In genomic region chr14:83300454-83301064, GRCh38 we compare ENCODE assay signal across 9 cellular contexts.
DNase-seq lines count a peak whose midpoint lies in the region; FAIRE-seq and TF ChIP-seq lines count a peak whose summit lies in the region.
"Had no signal": no experiment of that assay in that cellular context is flagged by ENCODE, and none has a peak within 500 bp of the region (broad histone marks: within the 10 kb centered on the region; RNA-seq: fewer than 3 reads in every experiment).

No MANE protein-coding gene starts in this region.

- TF ChIP-seq CTCF in D721Med (IDR thresholded peaks at IDR 0.05; ENCODE audit: insufficient read depth, missing control alignments) (peak; percentile 95), HEK293 (tag by site-specific recombination; IDR thresholded peaks at IDR 0.05) (peak; percentile 33; the same call in 1 of the 2 replicates), epithelial cell of proximal tubule (conservative IDR thresholded peaks at IDR 0.05; ENCODE audit: low read depth, low read length) (peak; percentile 90), progenitor cell of endocrine pancreas (IDR thresholded peaks at IDR 0.05; ENCODE audit: unreplicated experiment) (peak; percentile 86)

- FAIRE-seq in D721Med (lab: Jason Lieb, UNC) (peak; percentile 95), GM19239 (lab: Jason Lieb, UNC) (no peak)

- H3K27ac ChIP-seq in HEK293 (ENCODE audit: extremely low read depth, low read depth, low read length), result no peak overlapping the region

- H3K4me1 ChIP-seq in HEK293 (ENCODE audit: control insufficient read depth, insufficient read depth, low read length), result no peaks in the 10 kb centered on the region

- DNase-seq in D721Med (ENCODE audit: insufficient read length, low spot score) (no peak), NCI-H82 treated with DMSO at 0.1 percent for 48 hours (lab: John Stamatoyannopoulos, UW; ENCODE audit: unreplicated experiment) (peak; percentile 23), epithelial cell of proximal tubule (ENCODE audit: low read depth) (no peak), progenitor cell of endocrine pancreas (ENCODE audit: low spot score, unreplicated experiment) (no peak), GM19239 (ENCODE audit: insufficient read length, low spot score) (no peak), 8988T (no peak)
- no peak for DNase-seq in stimulated activated CD4-positive, alpha-beta T cell treated with anti-CD3 and anti-CD28 coated beads, Interleukin-2, amount 100 ng/mL, for 48 hours

- H3K36me3 ChIP-seq in HEK293 (ENCODE audit: control insufficient read depth in 2 of 2, insufficient read depth in 1 of 2, low read length in 2 of 2), result no peaks in the 10 kb centered on the region

- CTCF ChIA-PET in HEK293 (lab: Yijun Ruan, JAX), result interaction anchor here (0.5 to 1.7 kb wide), 22 partner anchors 10 to 1640 kb away, joined by 3 to 11 read pairs (median 3); no protein-coding TSS in a partner anchor

- H3K4me3 Mint-ChIP-seq in progenitor cell of endocrine pancreas (ENCODE audit: low read depth), result no peak overlapping the region
- H3K4me3 Mint-ChIP-seq: IgD-negative memory B cell had no signal

- no peak overlapping the region for H3K27ac Mint-ChIP-seq in progenitor cell of endocrine pancreas
- H3K27ac Mint-ChIP-seq: IgD-negative memory B cell had no signal

- H3K9me3 Mint-ChIP-seq in progenitor cell of endocrine pancreas (ENCODE audit: low read depth), result peaks cover 3% of the 10 kb centered on the region

- no peaks in the 10 kb centered on the region for H3K27me3 Mint-ChIP-seq in progenitor cell of endocrine pancreas
- H3K27me3 Mint-ChIP-seq: IgD-negative memory B cell had no signal

- H3K36me3 Mint-ChIP-seq in progenitor cell of endocrine pancreas (ENCODE audit: insufficient read depth), result no peaks in the 10 kb centered on the region
- H3K36me3 Mint-ChIP-seq: IgD-negative memory B cell had no signal

- H3K9me3 ChIP-seq in HEK293 (ENCODE audit: control insufficient read depth, insufficient read depth, low read depth, low read length), result no peaks in the 10 kb centered on the region

- no peaks in the 10 kb centered on the region for H3K4me1 Mint-ChIP-seq in progenitor cell of endocrine pancreas (ENCODE audit: low read depth)
- H3K4me1 Mint-ChIP-seq: IgD-negative memory B cell had no signal

- H3K4me3 ChIP-seq in HEK293 (ENCODE audit: low read depth, low read length) (no peak overlapping the region), epithelial cell of proximal tubule (ENCODE audit: low read depth, low read length) (no peak overlapping the region)

- POLR2A ChIA-PET in HEK293 (lab: Yijun Ruan, JAX), result no interaction called here

TF ChIP-seq in HEK293, 187 proteins besides CTCF, POLR2A, EP300 and RAD21:
- TF ChIP-seq ZNF302 (tag by site-specific recombination; IDR thresholded peaks at IDR 0.05; ENCODE audit: low read depth) (no peak), REST (tag by site-specific recombination; IDR thresholded peaks at IDR 0.05) (no peak), ZNF544 (tag by site-specific recombination; IDR thresholded peaks at IDR 0.05) (no peak), ZNF654 (tag by site-specific recombination; IDR thresholded peaks at IDR 0.05; ENCODE audit: low read depth) (peak; percentile 72), ZNF514 (tag by site-specific recombination; IDR thresholded peaks at IDR 0.05) (no peak)

Comparison
In these comparisons a context has a peak if more than half of its experiments do, and no peak if none do; other contexts are left out.
1. CTCF ChIP-seq: peak in every context shown above with its lines; median percentile 95 in D721Med; 90 in epithelial cell of proximal tubule; 86 in progenitor cell of endocrine pancreas; 33 in HEK293.